In genomic region chr2:28802975-28803429, GRCh38 we compare ENCODE assay signal across 14 cellular contexts. TPM values are rescaled to one million over a fixed set of nuclear protein-coding genes. Genes with fewer than 3 reads are reported as not detected.
A peak's percentile ranks its signal among the peaks of the same experiment; 100 is the strongest.
DNase-seq lines count a peak whose midpoint lies in the region; ATAC-seq and TF ChIP-seq lines count a peak whose summit lies in the region.
"Had no signal": no experiment of that assay in that cellular context is flagged by ENCODE, and none has a peak within 500 bp of the region (broad histone marks: within the 10 kb centered on the region; RNA-seq: fewer than 3 reads in every experiment).

No MANE protein-coding gene starts in this region.

- H3K4me3 ChIP-seq in fibroblast of pulmonary artery (replicated peaks; ENCODE audit: low read depth, low read length), result no peak overlapping the region

- H3K4me3 Mint-ChIP-seq in activated naive CD8-positive, alpha-beta T cell, result no peak overlapping the region
- no peak overlapping the region for H3K4me3 Mint-ChIP-seq in activated naive CD8-positive, alpha-beta T cell treated with anti-CD3 and anti-CD28 coated beads, Interleukin-2, amount 50 U/mL, for 24 hours
- H3K4me3 Mint-ChIP-seq in T-helper 17 cell, result peak overlapping the region; percentile 72
- H3K4me3 Mint-ChIP-seq: activated T-helper 17 cell treated with anti-CD3 and anti-CD28 coated beads, Interleukin-2, amount 50 U/mL, for 72 hours; B cell; nephron had no signal

- TF ChIP-seq CTCF in fibroblast of pulmonary artery (IDR thresholded peaks at IDR 0.05; ENCODE audit: low read length, missing control alignments), result no peak

- no peak for DNase-seq in activated naive CD8-positive, alpha-beta T cell treated with anti-CD3 and anti-CD28 coated beads, Interleukin-2, amount 50 U/mL, for 24 hours
- no peak for DNase-seq in T-helper 17 cell
- DNase-seq in fibroblast of pulmonary artery (ENCODE audit: low read depth), result peak; percentile 56
- DNase-seq in NCI-H82 (lab: John Stamatoyannopoulos, UW), result no peak
- DNase-seq in dermis blood vessel endothelial cell, result no peak
- DNase-seq: cortex of kidney, kidney, NCI-H2171 had no signal

- H3K27ac ChIP-seq in temporal lobe (ENCODE audit: low read depth, low read length), result peak overlapping the region; percentile 12

- no peaks in the 10 kb centered on the region for H3K27me3 Mint-ChIP-seq in activated naive CD8-positive, alpha-beta T cell
- H3K27me3 Mint-ChIP-seq in activated naive CD8-positive, alpha-beta T cell treated with anti-CD3 and anti-CD28 coated beads, Interleukin-2, amount 50 U/mL, for 24 hours, result no peaks in the 10 kb centered on the region
- H3K27me3 Mint-ChIP-seq in T-helper 17 cell, result no peaks in the 10 kb centered on the region
- H3K27me3 Mint-ChIP-seq: activated T-helper 17 cell treated with anti-CD3 and anti-CD28 coated beads, Interleukin-2, amount 50 U/mL, for 72 hours; B cell had no signal

- no peaks in the 10 kb centered on the region for H3K9me3 ChIP-seq in T-helper 17 cell (ENCODE audit: control insufficient read depth, low read length, poor library complexity, severe bottlenecking)

- peaks cover 11% of the 10 kb centered on the region for H3K4me1 Mint-ChIP-seq in activated naive CD8-positive, alpha-beta T cell (ENCODE audit: low read depth)
- no peaks in the 10 kb centered on the region for H3K4me1 Mint-ChIP-seq in activated naive CD8-positive, alpha-beta T cell treated with anti-CD3 and anti-CD28 coated beads, Interleukin-2, amount 50 U/mL, for 24 hours
- peaks cover 8% of the 10 kb centered on the region for H3K4me1 Mint-ChIP-seq in T-helper 17 cell
- H3K4me1 Mint-ChIP-seq: activated T-helper 17 cell treated with anti-CD3 and anti-CD28 coated beads, Interleukin-2, amount 50 U/mL, for 72 hours; B cell; nephron had no signal

- peak overlapping the region; percentile 47 for H3K27ac Mint-ChIP-seq in activated naive CD8-positive, alpha-beta T cell
- no peak overlapping the region for H3K27ac Mint-ChIP-seq in activated naive CD8-positive, alpha-beta T cell treated with anti-CD3 and anti-CD28 coated beads, Interleukin-2, amount 50 U/mL, for 24 hours
- H3K27ac Mint-ChIP-seq in T-helper 17 cell, result peak overlapping the region; percentile 91
- H3K27ac Mint-ChIP-seq: activated T-helper 17 cell treated with anti-CD3 and anti-CD28 coated beads, Interleukin-2, amount 50 U/mL, for 72 hours; B cell had no signal

- ATAC-seq in activated naive CD8-positive, alpha-beta T cell treated with anti-CD3 and anti-CD28 coated beads, Interleukin-2, amount 50 U/mL, for 24 hours, result no peak
- ATAC-seq in T-helper 17 cell (no peak), HG02798 (IDR thresholded peaks at IDR 0.05; ENCODE audit: poor library complexity, unreplicated experiment) (no peak)
- ATAC-seq: activated T-helper 17 cell treated with anti-CD3 and anti-CD28 coated beads, Interleukin-2, amount 50 U/mL, for 72 hours had no signal

- peaks cover 13% of the 10 kb centered on the region for H3K36me3 Mint-ChIP-seq in activated naive CD8-positive, alpha-beta T cell
- H3K36me3 Mint-ChIP-seq in activated naive CD8-positive, alpha-beta T cell treated with anti-CD3 and anti-CD28 coated beads, Interleukin-2, amount 50 U/mL, for 24 hours (ENCODE audit: low read depth), result peaks cover 40% of the 10 kb centered on the region
- peaks cover 2% of the 10 kb centered on the region for H3K36me3 Mint-ChIP-seq in T-helper 17 cell (ENCODE audit: low read depth)

- no peaks in the 10 kb centered on the region for H3K9me3 Mint-ChIP-seq in activated naive CD8-positive, alpha-beta T cell (ENCODE audit: low read depth)
- H3K9me3 Mint-ChIP-seq in activated naive CD8-positive, alpha-beta T cell treated with anti-CD3 and anti-CD28 coated beads, Interleukin-2, amount 50 U/mL, for 24 hours, result no peaks in the 10 kb centered on the region
- H3K9me3 Mint-ChIP-seq: activated T-helper 17 cell treated with anti-CD3 and anti-CD28 coated beads, Interleukin-2, amount 50 U/mL, for 72 hours; nephron had no signal

RNA-seq across cellular contexts. Expression of gene SPDYA, which starts 7.6 kb away (rescaled TPM):
- total RNA-seq in T-helper 17 cell (10 to 100 TPM; 11.2 to 18.7 TPM), temporal lobe (1.5 TPM), dermis blood vessel endothelial cell (0.34 and 0.56 TPM in 2 replicates)

RNA-seq across cellular contexts. Expression of gene PPP1CB, which starts 51.4 kb away (rescaled TPM):
- total RNA-seq in T-helper 17 cell, result 100 to 1,000 TPM; 309 to 313 TPM
- total RNA-seq in temporal lobe, result 228 TPM
- 126 and 143 TPM in 2 replicates for total RNA-seq in dermis blood vessel endothelial cell
